8 cellular contexts compared by ENCODE assay signal in the genomic region with DNA sequence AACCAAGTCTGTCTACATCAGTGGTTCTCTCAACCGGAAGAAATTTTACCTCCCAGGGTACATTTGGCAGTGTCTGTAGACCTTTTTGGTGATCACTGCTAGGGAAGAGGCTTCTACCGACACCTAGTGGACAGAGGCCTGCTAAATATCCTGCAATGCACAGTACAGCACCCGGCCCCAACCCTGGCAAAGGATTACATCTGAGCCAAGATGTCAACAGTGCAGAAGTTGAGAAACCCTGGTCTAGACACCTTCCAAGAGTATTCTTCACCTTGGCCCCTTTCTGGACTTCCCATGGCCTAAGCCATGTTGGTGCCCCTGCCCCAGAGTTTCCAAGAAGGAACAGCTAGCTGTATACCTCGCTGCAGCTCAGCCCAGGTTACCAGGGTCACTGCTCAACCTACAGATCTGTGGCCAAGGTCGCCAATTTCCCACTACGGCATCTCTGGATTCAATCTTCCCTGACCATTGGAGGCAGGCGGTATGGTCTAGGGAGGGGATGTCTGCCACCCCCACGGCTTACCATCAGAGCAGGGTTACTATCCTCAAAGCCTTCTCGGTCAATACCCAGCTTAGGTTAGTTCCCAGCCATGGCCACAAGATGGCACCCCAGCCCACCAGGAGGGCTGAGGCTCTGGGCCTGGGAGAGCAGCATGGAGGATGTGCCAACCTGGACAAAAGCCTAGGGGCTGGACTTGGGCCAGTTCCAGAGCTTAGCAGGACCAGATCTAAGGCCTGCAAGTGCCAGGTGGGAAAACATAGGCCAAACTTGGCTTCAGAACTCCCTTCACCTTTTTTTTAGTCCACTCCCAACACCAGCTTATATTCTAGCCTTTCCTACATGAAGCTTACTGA. TPM values are rescaled to one million over a fixed set of nuclear protein-coding genes. Genes with fewer than 3 reads are reported as not detected.
DNase-seq lines count a peak whose midpoint lies in the region; ATAC-seq and TF ChIP-seq lines count a peak whose summit lies in the region.

No MANE protein-coding gene starts in this region.

- no peaks in the 10 kb centered on the region for H3K9me3 ChIP-seq in cardiac muscle cell (ENCODE audit: low read depth)

- ATAC-seq in HG02759 (IDR thresholded peaks at IDR 0.05; ENCODE audit: unreplicated experiment), result peak; percentile 72
- peak; percentile 93 for ATAC-seq in SK-N-SH treated with all-trans-retinoic acid at 6 μM for 48 hours
- no peak for ATAC-seq in HG02623 (IDR thresholded peaks at IDR 0.05; ENCODE audit: unreplicated experiment)

- H3K4me3 ChIP-seq in cardiac muscle cell, result no peak overlapping the region

- H3K27ac ChIP-seq in cardiac muscle cell, result no peak overlapping the region

- no peaks in the 10 kb centered on the region for H3K36me3 ChIP-seq in cardiac muscle cell

- TF ChIP-seq CTCF in GM12874 (IDR thresholded peaks at IDR 0.05; ENCODE audit: insufficient read depth, low read depth, low read length) (peak; percentile 89), cardiac muscle cell (IDR thresholded peaks at IDR 0.05; ENCODE audit: low read depth, low read length) (peak; percentile 94)

- no peaks in the 10 kb centered on the region for H3K4me1 ChIP-seq in cardiac muscle cell (ENCODE audit: low read depth)

- peak; percentile 82 to 94 (median 91) for DNase-seq in NCI-H1417 (lab: John Stamatoyannopoulos, UW)
- DNase-seq in activated naive CD8-positive, alpha-beta T cell treated with anti-CD3 and anti-CD28 coated beads, Interleukin-2, amount 50 U/mL, for 16 hours (ENCODE audit: low read depth, low spot score), result peak; percentile 11
- peak; percentile 83 to 84 for DNase-seq in cardiac muscle cell (ENCODE audit: low read depth in 1 of 2, low spot score in 1 of 2)
- DNase-seq in putamen (ENCODE audit: low spot score), result peak; percentile 79

- peaks cover 66% of the 10 kb centered on the region for H3K27me3 ChIP-seq in cardiac muscle cell

TF ChIP-seq in SK-N-SH treated with all-trans-retinoic acid at 6 μM for 48 hours, 23 proteins besides CTCF, POLR2A, EP300 and RAD21:
- TF ChIP-seq ZC3H10 (CRISPR knock-in tag; IDR thresholded peaks at IDR 0.05) (no peak), ARNTL (CRISPR knock-in tag; IDR thresholded peaks at IDR 0.05; ENCODE audit: borderline replicate concordance, low read depth) (no peak), ZNF70 (CRISPR knock-in tag; IDR thresholded peaks at IDR 0.05) (peak; percentile 80)
TF ChIP-seq in SK-N-SH treated with all-trans-retinoic acid at 6 μM for 48 hours: peak in this region for 1.

RNA-seq across cellular contexts. Expression of a gene that starts 3.7 kb away (rescaled TPM):
- 0.04 TPM in 1 of 2 replicates, not detected in the other for total RNA-seq in cardiac muscle cell
- 0.46 and 0.49 TPM in 2 replicates for polyA plus RNA-seq in cardiac muscle cell

RNA-seq across cellular contexts. Expression of a gene that starts 11.5 kb away (rescaled TPM):
- not detected in 2 replicates for total RNA-seq in cardiac muscle cell
- polyA plus RNA-seq in cardiac muscle cell, result not detected in 2 replicates

Comparison
In these comparisons a context has a peak if more than half of its experiments do, and no peak if none do; other contexts are left out.
1. DNase-seq: peak in every context shown above with its lines; median percentile 91 in NCI-H1417; 84 in cardiac muscle cell; 79 in putamen; 11 in activated naive CD8-positive, alpha-beta T cell treated with anti-CD3 and anti-CD28 coated beads, Interleukin-2, amount 50 U/mL, for 16 hours.